ENCODE assay signal across 12 cellular contexts in the genomic region with DNA sequence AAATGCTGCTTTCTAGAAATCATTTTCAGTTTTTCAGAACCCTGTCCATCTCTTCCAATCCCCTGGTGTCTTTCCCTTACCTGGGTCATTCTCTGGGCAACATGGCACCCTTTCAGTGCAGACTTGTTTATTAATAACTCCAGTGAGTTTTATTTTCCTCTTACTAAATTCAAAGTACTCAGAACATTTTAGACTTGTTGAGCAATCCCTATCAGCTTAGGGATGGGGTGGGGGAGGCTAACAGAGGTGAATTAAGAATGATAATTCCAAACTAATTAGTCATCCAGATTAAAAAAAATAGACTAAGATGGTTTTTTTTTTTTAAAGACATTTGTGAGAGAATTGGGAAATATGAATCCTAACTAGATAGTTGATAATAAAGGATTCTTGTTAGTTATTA. TPM values are rescaled to one million over a fixed set of nuclear protein-coding genes. Genes with fewer than 3 reads are reported as not detected.
DNase-seq lines count a peak whose midpoint lies in the region; TF ChIP-seq lines count a peak whose summit lies in the region.
"Had no signal": no experiment of that assay in that cellular context is flagged by ENCODE, and none has a peak within 500 bp of the region (broad histone marks: within the 10 kb centered on the region; RNA-seq: fewer than 3 reads in every experiment).

No MANE protein-coding gene starts in this region.

- H3K27ac ChIP-seq in AG04450 (ENCODE audit: low read depth, low read length) (peak overlapping the region; percentile 90), RWPE1 (peak overlapping the region; percentile 96), fibroblast of lung (ENCODE audit: insufficient read depth, low read length) (peak overlapping the region; percentile 92), ovary (peak overlapping the region; percentile 71 to 81)

- no peaks in the 10 kb centered on the region for H3K9me3 ChIP-seq in AG04450 (ENCODE audit: control insufficient read depth, insufficient read depth, low read length)
- H3K9me3 ChIP-seq in fibroblast of lung (ENCODE audit: control insufficient read depth, insufficient read depth, low read depth, low read length): no peaks in the 10 kb centered on the region
- H3K9me3 ChIP-seq in ovary: no peaks in the 10 kb centered on the region

- no peaks in the 10 kb centered on the region for H3K27me3 ChIP-seq in AG04450 (ENCODE audit: control insufficient read depth, insufficient read depth, low read length)
- no peaks in the 10 kb centered on the region for H3K27me3 ChIP-seq in fibroblast of lung (ENCODE audit: control insufficient read depth, insufficient read depth, low read length)
- no peaks in the 10 kb centered on the region for H3K27me3 ChIP-seq in ovary

- CTCF ChIA-PET in AG04450 (lab: Charles Lee) (interaction anchor here (0.7 to 2.3 kb wide), 2 partner anchors 310 to 477 kb away, joined by 3 to 6 read pairs; no protein-coding TSS in a partner anchor), RWPE1 (lab: Yijun Ruan, JAX) (interaction anchor here (0.6 to 0.7 kb wide), 2 partner anchors 67 to 560 kb away, joined by 4 read pairs; no protein-coding TSS in a partner anchor), HEK293T (lab: Yijun Ruan, JAX) (interaction anchor here (0.6 kb wide), 1 partner anchor 58 kb away, joined by 3 read pairs; no protein-coding TSS in a partner anchor)

- peak overlapping the region; percentile 77 for H3K4me2 ChIP-seq in fibroblast of lung (ENCODE audit: extremely low read depth, insufficient read depth, low read length)

- POLR2A ChIA-PET in AG04450 (lab: Yijun Ruan, JAX) (interaction anchor here (0.6 to 2.0 kb wide), 5 partner anchors 10 to 820 kb away, joined by 3 to 13 read pairs (median 4); partner anchors contain the start of gene GPRC5A), RWPE1 (lab: Yijun Ruan, JAX; ENCODE audit: low non-redundant PET) (interaction anchor here (2.1 kb wide), 1 partner anchor 11 kb away, joined by 10 read pairs; the partner anchor contains the start of gene GPRC5A), HEK293T (lab: Yijun Ruan, JAX) (interaction anchor here (1.2 kb wide), 1 partner anchor 10 kb away, joined by 3 read pairs; the partner anchor contains the start of gene GPRC5A)

- peaks cover 19% of the 10 kb centered on the region for H3K79me2 ChIP-seq in fibroblast of lung (ENCODE audit: control insufficient read depth, insufficient read depth, low read length)

- H3K9ac ChIP-seq in fibroblast of lung (ENCODE audit: insufficient read depth, low read length): peak overlapping the region; percentile 55

- no peaks in the 10 kb centered on the region for H4K20me1 ChIP-seq in fibroblast of lung (ENCODE audit: control insufficient read depth, extremely low read depth, insufficient read depth, low read length)

- no peak for TF ChIP-seq EP300 in ovary (IDR thresholded peaks at IDR 0.05)

- H3K4me3 ChIP-seq in AG04450 (ENCODE audit: low read depth, low read length) (peak overlapping the region; percentile 22), fibroblast of lung (replicated peaks in 1 of 4; ENCODE audit: control extremely low read depth in 1 of 4, insufficient read depth in 1 of 4, low read depth in 3 of 4, low read length in 4 of 4) (peak overlapping the region in 2 of 4 experiments; percentile 29 to 34), ovary (no peak overlapping the region)

- H3K36me3 ChIP-seq in fibroblast of lung (ENCODE audit: control insufficient read depth, insufficient read depth, low read length): no peaks in the 10 kb centered on the region
- H3K36me3 ChIP-seq in ovary: no peaks in the 10 kb centered on the region

- intact Hi-C loops in ovary (cut with DNase I): no loop called here

- DNase-seq in AG04450 (ENCODE audit: low read depth, low spot score): no peak
- DNase-seq in RWPE1 (ENCODE audit: low spot score): peak; percentile 58
- peak; percentile 60 to 76 for DNase-seq in fibroblast of lung (ENCODE audit: low read depth in 2 of 2)
- peak in 2 of 5 donors; percentile 51 to 75 for DNase-seq in ovary
- no peak for DNase-seq in NCI-H2227 treated with DMSO at 0.1 percent for 48 hours (lab: John Stamatoyannopoulos, UW)
- no peak for DNase-seq in H4 (ENCODE audit: low spot score)
- no peak for DNase-seq in activated CD4-positive, alpha-beta T cell treated with anti-CD3 and anti-CD28 coated beads for 48 hours
- DNase-seq in HEK293T (ENCODE audit: extremely low spot score): no peak
- DNase-seq: activated T-cell treated with anti-CD3 and anti-CD28 coated beads, Interleukin-2, amount 50 U/mL, for 24 hours; cortex of kidney; naive B cell; NCI-H1092 treated with DMSO at 0.1 percent for 48 hours had no signal

- H3K4me1 ChIP-seq in fibroblast of lung (ENCODE audit: control insufficient read depth, extremely low read depth, insufficient read depth, low read length) (peaks cover 29% of the 10 kb centered on the region), ovary (ENCODE audit: insufficient read depth) (peaks cover 18% of the 10 kb centered on the region)

- TF ChIP-seq CTCF in AG04450 (IDR thresholded peaks at IDR 0.05; ENCODE audit: low read depth, low read length): no peak
- no peak for TF ChIP-seq CTCF in RWPE1 (conservative IDR thresholded peaks at IDR 0.05; ENCODE audit: low read depth)
- TF ChIP-seq CTCF in fibroblast of lung (conservative IDR thresholded peaks at IDR 0.05 in 1 of 2, IDR thresholded peaks at IDR 0.05 in 1 of 2; ENCODE audit: low read depth in 1 of 2, low read length in 2 of 2): no peak
- peak in 1 of 3 donors; percentile 2 for TF ChIP-seq CTCF in ovary (IDR thresholded peaks at IDR 0.05)

- TF ChIP-seq POLR2A in ovary (IDR thresholded peaks at IDR 0.05): no peak

- H2AFZ ChIP-seq in fibroblast of lung (ENCODE audit: low read length): no peak overlapping the region

TF ChIP-seq in HEK293T, 16 proteins besides CTCF, POLR2A, EP300 and RAD21:
- TF ChIP-seq ZNF384 (IDR thresholded peaks at IDR 0.05): no peak
- TF ChIP-seq L3MBTL2 (conservative IDR thresholded peaks at IDR 0.05): no peak
- TF ChIP-seq ELF4 (IDR thresholded peaks at IDR 0.05): no peak
- TF ChIP-seq NFRKB (IDR thresholded peaks at IDR 0.05): no peak
- no peak for TF ChIP-seq ARNT (IDR thresholded peaks at IDR 0.05)
- no peak for TF ChIP-seq FOXA1 (IDR thresholded peaks at IDR 0.05)
- TF ChIP-seq PKNOX1 (IDR thresholded peaks at IDR 0.05): no peak

RNA-seq across cellular contexts. Expression of gene GPRC5A, which starts 10.7 kb away (rescaled TPM):
- polyA plus RNA-seq in AG04450 (2011; rRNA removed) (117 and 118 TPM in 2 replicates), fibroblast of lung (46.8 and 83.8 TPM in 2 replicates), ovary (1 to 10 TPM; 6.5 to 8.5 TPM)
- 232 and 290 TPM in 2 replicates for polyA minus RNA-seq in AG04450 (2011; rRNA and poly(A)+ RNA removed)
- total RNA-seq in fibroblast of lung (2.3 and 4.8 TPM in 2 replicates), ovary (10 to 100 TPM; 24.1 to 71.5 (median 43.5) TPM)
- 19.1 and 34.8 TPM in 2 replicates for polyA plus RNA-seq in fibroblast of lung (2012)
- 139 and 200 TPM in 2 replicates for polyA minus RNA-seq in fibroblast of lung (ENCODE audit: low replicate concordance)
- total RNA-seq in H4 (2014; rRNA removed; shearing (Covaris generic)): 10.1 and 10.9 TPM in 2 replicates

RNA-seq across cellular contexts. Expression of gene GPRC5D, which starts 49.9 kb away (rescaled TPM):
- not detected in 2 replicates for polyA plus RNA-seq in AG04450 (2011; rRNA removed)
- polyA minus RNA-seq in AG04450 (2011; rRNA and poly(A)+ RNA removed): not detected in 2 replicates
- total RNA-seq in fibroblast of lung: not detected in 2 replicates
- 0.08 and 0.35 TPM in 2 replicates for polyA plus RNA-seq in fibroblast of lung
- 0.38 TPM in 1 of 2 replicates, not detected in the other for polyA plus RNA-seq in fibroblast of lung (2012)
- polyA minus RNA-seq in fibroblast of lung (ENCODE audit: low replicate concordance): 3.2 and 3.5 TPM in 2 replicates
- under 1 TPM in 1 of 7 donors, not detected in 6; 0.37 TPM for total RNA-seq in ovary
- under 1 TPM in 1 of 2 donors, not detected in 1; 0.22 TPM for polyA plus RNA-seq in ovary
- not detected in 2 replicates for total RNA-seq in H4 (2014; rRNA removed; shearing (Covaris generic))

Comparison
In these comparisons a context has a peak if more than half of its experiments do, and no peak if none do; other contexts are left out.
1. DNase-seq: peak in RWPE1 (single experiment) and fibroblast of lung (2 of 2); none in AG04450 (single experiment), NCI-H2227 treated with DMSO at 0.1 percent for 48 hours (single experiment), H4 (single experiment), activated CD4-positive, alpha-beta T cell treated with anti-CD3 and anti-CD28 coated beads for 48 hours (single experiment) and HEK293T (single experiment).
2. Peak in every context shown above with its lines, with median percentiles within 50 percentile points of each other: H3K27ac ChIP-seq.